In the genomic region with DNA sequence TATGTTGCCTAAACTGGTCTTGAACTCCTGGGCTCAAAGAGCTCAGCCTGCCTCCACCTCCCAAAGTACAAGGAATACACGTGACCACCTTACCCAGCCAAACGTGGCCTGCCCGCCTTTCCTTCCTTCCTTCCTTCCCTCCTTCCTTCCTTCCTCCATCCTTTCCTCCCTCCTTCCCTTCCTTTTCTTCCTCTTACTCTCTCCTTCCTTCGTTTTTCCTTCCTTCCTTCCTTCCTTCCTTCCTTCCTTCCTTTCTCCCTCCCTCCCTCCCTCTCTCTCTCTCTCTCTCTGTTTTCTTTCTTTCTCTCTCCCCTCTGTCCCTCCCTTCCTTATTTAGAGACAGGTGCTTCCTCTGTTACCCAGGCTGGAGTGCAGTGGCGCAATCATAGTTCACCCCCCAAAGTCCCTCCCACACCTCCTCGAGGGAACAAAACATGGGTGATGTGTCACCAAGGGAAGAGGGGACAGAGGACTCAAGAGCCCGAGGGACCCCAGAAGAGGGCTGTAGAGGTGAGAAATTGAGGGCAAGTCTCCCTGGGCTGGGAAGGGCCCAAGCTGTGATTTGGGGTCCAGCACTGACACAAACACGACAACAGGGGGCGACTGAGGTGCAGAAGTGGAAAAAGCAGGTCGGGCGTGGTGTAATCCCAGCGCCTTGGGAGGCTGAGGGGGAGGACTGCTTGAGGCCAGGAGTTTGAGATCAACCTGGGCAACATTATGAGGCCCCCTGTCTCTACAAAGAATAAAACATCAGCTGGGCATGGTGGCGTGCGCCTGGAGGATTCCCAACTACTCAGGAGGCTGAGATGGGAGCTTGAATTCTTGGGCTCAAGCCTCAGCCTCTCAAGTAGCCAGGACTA, we compare ENCODE assay signal across 8 cellular contexts.
DNase-seq lines count a peak whose midpoint lies in the region; ATAC-seq and TF ChIP-seq lines count a peak whose summit lies in the region.

No MANE protein-coding gene starts in this region.

- H3K4me3 ChIP-seq in KMS-11 (IDR thresholded peaks at IDR 0.05; ENCODE audit: insufficient read depth, low read depth, low read length), result no peak overlapping the region

- H3K27me3 ChIP-seq in KMS-11 (ENCODE audit: insufficient read depth, low read depth), result peaks cover 75% of the 10 kb centered on the region

- peaks cover 5% of the 10 kb centered on the region for H3K4me1 ChIP-seq in KMS-11 (ENCODE audit: low read depth, poor library complexity, severe bottlenecking)

- no peak overlapping the region for H3K4me2 ChIP-seq in KMS-11

- no peaks in the 10 kb centered on the region for H3K36me3 ChIP-seq in KMS-11 (ENCODE audit: insufficient read depth)

- H3K79me2 ChIP-seq in KMS-11 (ENCODE audit: insufficient read depth, low read depth), result no peaks in the 10 kb centered on the region

- no peak overlapping the region for H3K27ac ChIP-seq in KMS-11

- no peak overlapping the region for H3K9ac ChIP-seq in KMS-11

- peak; percentile 72 for TF ChIP-seq CTCF in KMS-11 (conservative IDR thresholded peaks at IDR 0.05; ENCODE audit: low read depth, low read length)

- no peak overlapping the region for H2AFZ ChIP-seq in KMS-11 (ENCODE audit: low read depth)

- DNase-seq in DMS53 treated with DMSO at 0.1 percent for 48 hours (lab: John Stamatoyannopoulos, UW; ENCODE audit: unreplicated experiment) (peak; percentile 30), SW480 (ENCODE audit: low spot score) (peak; percentile 76), astrocyte of the hippocampus (ENCODE audit: low read depth, low spot score) (peak; percentile 66), islet precursor cell (peak; percentile 83)
- peak; percentile 31 for DNase-seq in stimulated activated CD4-positive, alpha-beta T cell treated with anti-CD3 and anti-CD28 coated beads, Interleukin-2, amount 100 ng/mL, for 4 hours (ENCODE audit: low read depth)

- no peak for ATAC-seq in GM18909 (IDR thresholded peaks at IDR 0.05; ENCODE audit: poor library complexity, unreplicated experiment)
- no peak for ATAC-seq in GM18873 (IDR thresholded peaks at IDR 0.05; ENCODE audit: low FRiP score, unreplicated experiment)

- no peaks in the 10 kb centered on the region for H4K20me1 ChIP-seq in KMS-11 (ENCODE audit: insufficient read depth)

Comparison
In these comparisons a context has a peak if more than half of its experiments do, and no peak if none do; other contexts are left out.
1. DNase-seq: peak in every context shown above with its lines; median percentile 83 in islet precursor cell; 76 in SW480; 66 in astrocyte of the hippocampus; 31 in stimulated activated CD4-positive, alpha-beta T cell treated with anti-CD3 and anti-CD28 coated beads, Interleukin-2, amount 100 ng/mL, for 4 hours; 30 in DMS53 treated with DMSO at 0.1 percent for 48 hours.